Comparison of ENCODE assay signal across 25 cellular contexts in the genomic region with DNA sequence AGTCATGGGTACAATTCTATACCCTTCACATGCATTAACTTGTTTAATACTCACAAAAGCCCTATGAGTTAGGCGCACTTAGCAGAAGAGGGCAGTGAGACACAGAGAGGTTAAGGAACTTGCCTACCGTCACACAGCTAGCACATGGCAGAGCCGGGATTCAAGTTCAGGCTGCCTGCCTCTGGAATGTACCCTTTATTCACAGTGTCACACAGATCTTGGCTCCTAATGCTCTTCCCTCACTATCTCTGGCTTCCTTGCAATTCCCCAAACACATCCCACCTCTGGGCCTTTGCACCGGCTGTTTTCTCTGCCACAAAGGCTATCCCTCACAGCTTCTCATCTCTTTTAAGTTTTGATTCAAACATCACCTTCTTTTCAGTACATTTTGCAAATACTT.
"Had no signal": no experiment of that assay in that cellular context is flagged by ENCODE, and none has a peak within 500 bp of the region (broad histone marks: within the 10 kb centered on the region; RNA-seq: fewer than 3 reads in every experiment).

No MANE protein-coding gene starts in this region.

- H3K36me3 ChIP-seq: gastrocnemius medialis, left lung had no signal

- H3K4me1 ChIP-seq: left lung, lower lobe of right lung had no signal

- FAIRE-seq: colon, endothelial cell of umbilical vein, islet of Langerhans, keratinocyte had no signal

- H3K4me3 ChIP-seq: coronary artery, dorsolateral prefrontal cortex, esophagus squamous epithelium, gastrocnemius medialis, heart right ventricle, left lung, lower lobe of right lung had no signal

- DNase-seq: dermis blood vessel endothelial cell; dorsolateral prefrontal cortex; effector CD4-positive, alpha-beta T cell; effector memory CD4-positive, alpha-beta T cell; erythroblast; esophagus squamous epithelium; foreskin melanocyte; gastrocnemius medialis; glutamatergic neuron; heart right ventricle; hippocampal formation; left cardiac atrium; left lung; left ventricle myocardium superior; lower lobe of right lung; mesendoderm; midbrain; naive thymus-derived CD4-positive, alpha-beta T cell had no signal

- H3K27ac ChIP-seq: coronary artery, dorsolateral prefrontal cortex, epithelial cell of prostate, esophagus squamous epithelium, gastrocnemius medialis, heart right ventricle, left lung, lower lobe of right lung had no signal

- H3K27me3 ChIP-seq: dorsolateral prefrontal cortex, esophagus squamous epithelium, gastrocnemius medialis, heart right ventricle, left lung had no signal

- ATAC-seq: esophagus mucosa; gastrocnemius medialis; heart right ventricle; left cardiac atrium; left lung; left ventricle myocardium superior; lower lobe of right lung; naive thymus-derived CD4-positive, alpha-beta T cell had no signal

- H3K9me3 ChIP-seq: esophagus squamous epithelium, gastrocnemius medialis, heart right ventricle, left lung, lower lobe of right lung had no signal
